Comparison of ENCODE assay signal across 12 cellular contexts in genomic region chr15:96344120-96344705, GRCh38. TPM values are rescaled to one million over a fixed set of nuclear protein-coding genes. Genes with fewer than 3 reads are reported as not detected.
DNase-seq lines count a peak whose midpoint lies in the region; ATAC-seq, FAIRE-seq and TF ChIP-seq lines count a peak whose summit lies in the region.
"Had no signal": no experiment of that assay in that cellular context is flagged by ENCODE, and none has a peak within 500 bp of the region (broad histone marks: within the 10 kb centered on the region; RNA-seq: fewer than 3 reads in every experiment).

No MANE protein-coding gene starts in this region.

- DNase-seq in HepG2 (ENCODE audit: low spot score) (no peak), fibroblast of pulmonary artery (ENCODE audit: low read depth) (peak; percentile 31), pancreas (no peak), vagina (ENCODE audit: extremely low spot score in 2 of 2) (no peak), MM.1S (no peak)
- DNase-seq in CD4-positive, alpha-beta T cell = no peak
- DNase-seq: activated CD4-positive, alpha-beta memory T cell treated with anti-CD3 and anti-CD28 coated beads for 36 hours; amniotic stem cell; hippocampal formation; SIG-M5 had no signal

- H3K27me3 Mint-ChIP-seq in CD4-positive, alpha-beta T cell = peaks cover 98% of the 10 kb centered on the region

- H3K4me2 ChIP-seq in HepG2 (ENCODE audit: low read depth, low read length) (no peak overlapping the region), MM.1S (ENCODE audit: low read depth, low read length) (no peak overlapping the region)

- TF ChIP-seq CTCF in liver (IDR thresholded peaks at IDR 0.05; ENCODE audit: low read depth, low read length, missing input control) = no peak
- TF ChIP-seq CTCF in HepG2 (CRISPR knock-in tag; IDR thresholded peaks at IDR 0.05) = no peak
- TF ChIP-seq CTCF in fibroblast of pulmonary artery (IDR thresholded peaks at IDR 0.05; ENCODE audit: low read length, missing control alignments) = no peak
- TF ChIP-seq CTCF in pancreas (IDR thresholded peaks at IDR 0.05) = no peak
- TF ChIP-seq CTCF in vagina (IDR thresholded peaks at IDR 0.05) = no peak
- TF ChIP-seq CTCF in CD4-positive, alpha-beta T cell (IDR thresholded peaks at IDR 0.05) = no peak
- no peak for TF ChIP-seq CTCF in MM.1S (IDR thresholded peaks at IDR 0.05; ENCODE audit: low read length)

- no peak overlapping the region for H3K27ac Mint-ChIP-seq in CD4-positive, alpha-beta T cell
- H3K27ac Mint-ChIP-seq: activated CD4-positive, alpha-beta memory T cell treated with anti-CD3 and anti-CD28 coated beads for 36 hours had no signal

- no peak overlapping the region for H3K4me3 ChIP-seq in liver (ENCODE audit: low read depth in 1 of 3, low read length in 3 of 3)
- no peak overlapping the region for H3K4me3 ChIP-seq in HepG2 (replicated peaks in 1 of 3; ENCODE audit: insufficient read depth in 1 of 3, low read depth in 2 of 3, low read length in 3 of 3)
- peak overlapping the region; percentile 68 for H3K4me3 ChIP-seq in fibroblast of pulmonary artery (replicated peaks; ENCODE audit: low read depth, low read length)
- no peak overlapping the region for H3K4me3 ChIP-seq in pancreas
- peak overlapping the region; percentile 67 to 85 for H3K4me3 ChIP-seq in vagina
- H3K4me3 ChIP-seq in MM.1S (ENCODE audit: low read length) = no peak overlapping the region

- TF ChIP-seq EP300 in HepG2 (IDR thresholded peaks at IDR 0.05; ENCODE audit: low read depth in 2 of 2, low read length in 2 of 2) (no peak), HepG2 (CRISPR knock-in tag; IDR thresholded peaks at IDR 0.05; ENCODE audit: borderline replicate concordance) (no peak)

- POLR2A ChIA-PET in HepG2 (lab: Yijun Ruan, JAX) = no interaction called here
- POLR2A ChIA-PET in CD4-positive, alpha-beta T cell (lab: Charles Lee) = no interaction called here

- H3K9ac ChIP-seq in liver (ENCODE audit: low read depth in 1 of 2, low read length in 2 of 2) = no peak overlapping the region
- no peak overlapping the region for H3K9ac ChIP-seq in HepG2 (ENCODE audit: insufficient read depth, low read depth, low read length)
- H3K9ac ChIP-seq in MM.1S (ENCODE audit: low read length) = no peak overlapping the region

- H3K4me1 ChIP-seq in liver (ENCODE audit: control insufficient read depth in 4 of 4, insufficient read depth in 4 of 4, low read length in 3 of 4) (peaks cover 7 to 31% (median 18%) of the 10 kb centered on the region in 4 donors), HepG2 (ENCODE audit: insufficient read depth, low read length) (peaks cover 30% of the 10 kb centered on the region), pancreas (no peaks in the 10 kb centered on the region), vagina (peaks cover 45% of the 10 kb centered on the region), MM.1S (ENCODE audit: low read length) (no peaks in the 10 kb centered on the region)

- H3K9me2 ChIP-seq in MM.1S (replicated peaks; ENCODE audit: insufficient read depth, low read length) = no peaks in the 10 kb centered on the region

- intact Hi-C loops in HepG2 (cut with micrococcal nuclease; ENCODE audit: unreplicated experiment) (no loop called here), pancreas (cut with DNase I) (loop anchor here in 1 of 3 donors (10.0 kb wide), 1 partner anchor 1079 kb away; no protein-coding TSS in a partner anchor), vagina (cut with DNase I) (loop anchor here (5.0 kb wide), 3 partner anchors 737 to 1672 kb away; no protein-coding TSS in a partner anchor)
- intact Hi-C loops in CD4-positive, alpha-beta T cell (cut with DNase I, micrococcal nuclease) = no loop called here

- H3K36me3 Mint-ChIP-seq in CD4-positive, alpha-beta T cell (ENCODE audit: low read depth) = no peaks in the 10 kb centered on the region

- H3K27ac ChIP-seq in liver (ENCODE audit: low read depth in 1 of 2, low read length in 2 of 2) (peak overlapping the region; percentile 64 to 73), HepG2 (ENCODE audit: extremely low read length, insufficient read depth, low read length) (no peak overlapping the region), pancreas (peak overlapping the region in 3 of 4 donors; percentile 16 to 52 (median 50)), vagina (peak overlapping the region; percentile 99), MM.1S (ENCODE audit: low read length) (no peak overlapping the region)
- no peak overlapping the region for H3K27ac ChIP-seq in CD4-positive, alpha-beta T cell (ENCODE audit: low read depth, low read length)

- CTCF ChIA-PET in HepG2 (lab: Yijun Ruan, JAX; ENCODE audit: low intra/inter-chr PET ratio, low total read pairs) = no interaction called here
- CTCF ChIA-PET in CD4-positive, alpha-beta T cell (lab: Charles Lee) = no interaction called here

- no peak for TF ChIP-seq RAD21 in liver (IDR thresholded peaks at IDR 0.05)
- no peak for TF ChIP-seq RAD21 in HepG2 (CRISPR knock-in tag; IDR thresholded peaks at IDR 0.05)

- FAIRE-seq in HepG2 (lab: Jason Lieb, UNC) (no peak), pancreas (lab: Jason Lieb, UNC) (no peak)

- no peaks in the 10 kb centered on the region for H3K9me3 ChIP-seq in liver (ENCODE audit: control insufficient read depth in 4 of 4, low read length in 3 of 4)
- no peaks in the 10 kb centered on the region for H3K9me3 ChIP-seq in HepG2 (ENCODE audit: low read length)
- H3K9me3 ChIP-seq in pancreas = no peaks in the 10 kb centered on the region
- no peaks in the 10 kb centered on the region for H3K9me3 ChIP-seq in vagina
- H3K9me3 ChIP-seq in CD4-positive, alpha-beta T cell (ENCODE audit: control insufficient read depth, low read length) = peaks cover 18% of the 10 kb centered on the region
- no peaks in the 10 kb centered on the region for H3K9me3 ChIP-seq in MM.1S (replicated peaks; ENCODE audit: insufficient read depth, low read length)

- ATAC-seq in HepG2 = no peak
- no peak for ATAC-seq in pancreas
- no peak for ATAC-seq in CD4-positive, alpha-beta T cell (ENCODE audit: poor library complexity)
- ATAC-seq in HG03280 (IDR thresholded peaks at IDR 0.05; ENCODE audit: unreplicated experiment) = no peak

- in situ Hi-C loops in HepG2 (cut with HindIII; ENCODE audit: extremely low pct_ligation_motif_present, low pct_unique_long_range_greater_than_20kb) = loop anchor here (10.0 to 25.0 kb wide), 4 partner anchors 582 to 1669 kb away; no protein-coding TSS in a partner anchor

- H3K79me2 ChIP-seq in HepG2 (ENCODE audit: insufficient read depth, low read length) = peaks cover 24% of the 10 kb centered on the region
- no peaks in the 10 kb centered on the region for H3K79me2 ChIP-seq in MM.1S (ENCODE audit: low read length)

- BruUV-seq in HepG2 (replicated peaks; lab: Mats Ljungman, UMichigan) = no TSS peak

- H3K27me3 ChIP-seq in liver (ENCODE audit: control insufficient read depth in 4 of 4, insufficient read depth in 4 of 4, low read length in 3 of 4) = no peaks in the 10 kb centered on the region
- no peaks in the 10 kb centered on the region for H3K27me3 ChIP-seq in HepG2 (ENCODE audit: control insufficient read depth in 1 of 2, insufficient read depth in 2 of 2, low read length in 2 of 2)
- H3K27me3 ChIP-seq in pancreas = no peaks in the 10 kb centered on the region
- H3K27me3 ChIP-seq in vagina = no peaks in the 10 kb centered on the region
- peaks cover 98% of the 10 kb centered on the region for H3K27me3 ChIP-seq in CD4-positive, alpha-beta T cell (ENCODE audit: control insufficient read depth, insufficient read depth, low read length)
- no peaks in the 10 kb centered on the region for H3K27me3 ChIP-seq in MM.1S (replicated peaks; ENCODE audit: insufficient read depth, low read length)

- H4K20me1 ChIP-seq in HepG2 (ENCODE audit: insufficient read depth, low read length) = no peaks in the 10 kb centered on the region
- H4K20me1 ChIP-seq in MM.1S (ENCODE audit: insufficient read depth, low read length) = no peaks in the 10 kb centered on the region

- H3K9me3 Mint-ChIP-seq in CD4-positive, alpha-beta T cell = no peaks in the 10 kb centered on the region
- H3K9me3 Mint-ChIP-seq: activated CD4-positive, alpha-beta memory T cell treated with anti-CD3 and anti-CD28 coated beads for 36 hours had no signal

- H2AFZ ChIP-seq in HepG2 (ENCODE audit: low read length) (no peak overlapping the region), MM.1S (ENCODE audit: low read length) (no peak overlapping the region)

- no peaks in the 10 kb centered on the region for H3F3A ChIP-seq in MM.1S (ENCODE audit: insufficient read depth, low read length)

- H3K4me3 Mint-ChIP-seq in CD4-positive, alpha-beta T cell = no peak overlapping the region
- H3K4me3 Mint-ChIP-seq: activated CD4-positive, alpha-beta memory T cell treated with anti-CD3 and anti-CD28 coated beads for 36 hours had no signal

- TF ChIP-seq POLR2A in HepG2 (IDR thresholded peaks at IDR 0.05; ENCODE audit: insufficient read depth in 1 of 2, low read depth in 2 of 2, low read length in 2 of 2) (no peak), vagina (IDR thresholded peaks at IDR 0.05) (no peak)

- 60% methylated on average over 29 of the region's 29 CpGs for WGBS in liver
- 98% methylated on average over 28 of the region's 29 CpGs for WGBS in HepG2 (ENCODE audit: low lambda C conversion rate)
- WGBS in pancreas, 2 donors = 80 to 82% methylated on average over 28 to 29 of the region's 29 CpGs

- H3K36me3 ChIP-seq in liver (ENCODE audit: control insufficient read depth in 4 of 4, insufficient read depth in 3 of 4, low read depth in 1 of 4, low read length in 3 of 4) (no peaks in the 10 kb centered on the region), HepG2 (replicated peaks in 1 of 2; ENCODE audit: control insufficient read depth in 1 of 2, insufficient read depth in 2 of 2, low read length in 2 of 2) (peaks cover 1 to 5% of the 10 kb centered on the region in 2 experiments; a peak in 3 of 5 replicates), pancreas (no peaks in the 10 kb centered on the region), vagina (no peaks in the 10 kb centered on the region), MM.1S (replicated peaks; ENCODE audit: insufficient read depth, low read length) (no peaks in the 10 kb centered on the region)

- peaks cover 8% of the 10 kb centered on the region for H3K4me1 Mint-ChIP-seq in CD4-positive, alpha-beta T cell (ENCODE audit: low read depth)

RNA-seq across cellular contexts. Expression of gene NR2F2, which starts 13.7 kb away (rescaled TPM):
- total RNA-seq in liver (1 to 10 TPM; 5.9 to 6.4 TPM), HepG2 (2016; rRNA removed; fragmentation: Illumina TruSeq; extraction: Trizol) (3.5 and 5.0 TPM in 2 replicates), pancreas (10 to 100 TPM in 4 of 6 donors, 1 to 10 TPM in 2; 8.3 to 25.6 (median 14.0) TPM), vagina (39.8 TPM)
- polyA plus RNA-seq in liver (10 to 100 TPM; 12.0 to 22.4 TPM), HepG2 (2011; rRNA removed) (4.0 and 4.7 TPM in 2 replicates), pancreas (10 to 100 TPM in 1 of 2 donors, 1 to 10 TPM in 1; 7.0 to 16.2 TPM)
- total RNA-seq in HepG2 (2016; cell fraction: cytosol; rRNA removed; fragmentation: Illumina TruSeq; extraction: Trizol; ENCODE audit: low read depth) = 0.61 and 0.79 TPM in 2 replicates
- 3.8 and 4.3 TPM in 2 replicates for total RNA-seq in HepG2 (2016; cell fraction: insoluble cytoplasmic fraction; rRNA removed; fragmentation: Illumina TruSeq; extraction: Trizol)
- total RNA-seq in HepG2 (2016; cell fraction: membrane; rRNA removed; fragmentation: Illumina TruSeq; extraction: Trizol) = 2.4 and 2.8 TPM in 2 replicates
- total RNA-seq in HepG2 (2016; cell fraction: nucleus; rRNA removed; fragmentation: Illumina TruSeq; extraction: Trizol) = 8.2 and 8.4 TPM in 2 replicates
- polyA plus RNA-seq in HepG2 (2011; cell fraction: cytosol; rRNA removed) = 3.5 and 3.6 TPM in 2 replicates
- 13.5 and 15.0 TPM in 2 replicates for polyA plus RNA-seq in HepG2 (2011; cell fraction: nucleus; rRNA removed)
- polyA plus RNA-seq in HepG2 (2012) = 20.1 and 28.6 TPM in 2 replicates
- polyA plus RNA-seq in HepG2 (2016; cell fraction: cytosol; fragmentation: Illumina TruSeq; extraction: Trizol; ENCODE audit: low read depth) = 0.70 TPM in 2 replicates
- 14.4 and 16.5 TPM in 2 replicates for polyA plus RNA-seq in HepG2 (2016; cell fraction: insoluble cytoplasmic fraction; fragmentation: Illumina TruSeq; extraction: Trizol; ENCODE audit: low read depth)
- polyA plus RNA-seq in HepG2 (2016; cell fraction: membrane; fragmentation: Illumina TruSeq; extraction: Trizol; ENCODE audit: low read depth) = 3.3 and 3.6 TPM in 2 replicates
- 27.1 and 27.3 TPM in 2 replicates for polyA plus RNA-seq in HepG2 (2016; cell fraction: nucleus; fragmentation: Illumina TruSeq; extraction: Trizol; ENCODE audit: insufficient read depth, low read depth)
- polyA minus RNA-seq in HepG2 (2011; rRNA and poly(A)+ RNA removed; ENCODE audit: low replicate concordance) = 15.2 and 51.3 TPM in 2 replicates
- polyA minus RNA-seq in HepG2 (2011; cell fraction: cytosol; rRNA and poly(A)+ RNA removed) = 6.7 and 11.9 TPM in 2 replicates
- polyA minus RNA-seq in HepG2 (2011; cell fraction: nucleus; rRNA and poly(A)+ RNA removed) = 11.7 and 14.2 TPM in 2 replicates
- not detected for total RNA-seq in CD4-positive, alpha-beta T cell
- total RNA-seq: activated CD4-positive, alpha-beta memory T cell treated with anti-CD3 and anti-CD28 coated beads for 36 hours had no signal

Comparison
In these comparisons a context has a peak if more than half of its experiments do, and no peak if none do; other contexts are left out.
1. H3K27ac ChIP-seq: peak in liver (2 of 2), pancreas (3 of 4) and vagina (single experiment); none in HepG2 (single experiment), CD4-positive, alpha-beta T cell (single experiment) and MM.1S (single experiment).
2. H3K4me3 ChIP-seq: peak in fibroblast of pulmonary artery (single experiment) and vagina (2 of 2); none in liver (0 of 3), HepG2 (0 of 3), pancreas (0 of 4) and MM.1S (single experiment).